In genomic region chr20:50193851-50194830, GRCh38 we compare ENCODE assay signal across 9 cellular contexts. TPM values are rescaled to one million over a fixed set of nuclear protein-coding genes. Genes with fewer than 3 reads are reported as not detected.
DNase-seq lines count a peak whose midpoint lies in the region; ATAC-seq and TF ChIP-seq lines count a peak whose summit lies in the region.
"Had no signal": no experiment of that assay in that cellular context is flagged by ENCODE, and none has a peak within 500 bp of the region (broad histone marks: within the 10 kb centered on the region; RNA-seq: fewer than 3 reads in every experiment).

No MANE protein-coding gene starts in this region.

- no peak for TF ChIP-seq CTCF in DOHH2 (IDR thresholded peaks at IDR 0.05; ENCODE audit: low read depth, low read length, poor library complexity, severe bottlenecking)
- no peak for TF ChIP-seq CTCF in psoas muscle (IDR thresholded peaks at IDR 0.05)

- H3K79me2 ChIP-seq in DOHH2 (ENCODE audit: control insufficient read depth, low read length), result peaks cover 27% of the 10 kb centered on the region

- H3F3A ChIP-seq in DOHH2 (ENCODE audit: control insufficient read depth, insufficient read depth), result no peaks in the 10 kb centered on the region

- H3K9me2 ChIP-seq in DOHH2 (replicated peaks; ENCODE audit: control insufficient read depth, low read length), result no peaks in the 10 kb centered on the region

- ATAC-seq in SK-N-SH treated with all-trans-retinoic acid at 6 μM for 48 hours (no peak), psoas muscle (peak; percentile 11 to 31 (median 20))

- DNase-seq in fibroblast of peridontal ligament (ENCODE audit: extremely low read depth) (peak; percentile 46), psoas muscle (peak; percentile 48 to 76), NCI-H1694 treated with DMSO at 0.1 percent for 48 hours (lab: John Stamatoyannopoulos, UW) (no peak), OCI-M2 (lab: John Stamatoyannopoulos, UW; ENCODE audit: unreplicated experiment) (no peak), SJCRH30 (no peak)
- DNase-seq in stimulated activated naive CD4-positive, alpha-beta T cell (lab: John Stamatoyannopoulos, UW), result no peak
- DNase-seq: stimulated activated CD8-positive, alpha-beta memory T cell treated with anti-CD3 and anti-CD28 coated beads, Interleukin-4, amount 100 ng/mL, for 48 hours had no signal

- peak overlapping the region; percentile 85 for H3K4me2 ChIP-seq in DOHH2 (ENCODE audit: low read length)

- H4K20me1 ChIP-seq in DOHH2 (ENCODE audit: control insufficient read depth, insufficient read depth, low read depth, low read length), result peaks cover 3% of the 10 kb centered on the region; the same call in 1 of the 2 replicates

- H3K9me3 ChIP-seq in DOHH2 (ENCODE audit: control insufficient read depth, insufficient read depth, low read length) (no peaks in the 10 kb centered on the region), psoas muscle (no peaks in the 10 kb centered on the region), SJCRH30 (replicated peaks) (no peaks in the 10 kb centered on the region)

- intact Hi-C loops in psoas muscle (cut with DNase I), result loop anchor here (2.0 to 5.0 kb wide), 3 partner anchors 98 to 205 kb away; no protein-coding TSS in a partner anchor

- H3K4me1 ChIP-seq in DOHH2 (ENCODE audit: control insufficient read depth, low read length) (peaks cover 41% of the 10 kb centered on the region), psoas muscle (no peaks in the 10 kb centered on the region), SJCRH30 (peaks cover 5% of the 10 kb centered on the region; the same call in 1 of the 2 replicates)

- H3K27ac ChIP-seq in DOHH2 (ENCODE audit: low read depth, low read length) (no peak overlapping the region), psoas muscle (peak overlapping the region; percentile 97), SJCRH30 (no peak overlapping the region)

- WGBS in psoas muscle, 3 donors, result 34 to 53% (median 35%) methylated on average over 23 of the region's 23 CpGs

- H3K4me3 ChIP-seq in DOHH2 (ENCODE audit: low read length) (peak overlapping the region; percentile 96; the same call in 1 of the 2 replicates), psoas muscle (peak overlapping the region; percentile 86), SJCRH30 (no peak overlapping the region)

- peaks cover 15% of the 10 kb centered on the region for H3K36me3 ChIP-seq in DOHH2 (ENCODE audit: control insufficient read depth, low read length)
- peaks cover 0 to 10% of the 10 kb centered on the region in 2 donors for H3K36me3 ChIP-seq in psoas muscle (ENCODE audit: insufficient read depth in 1 of 2, low read depth in 1 of 2)
- H3K36me3 ChIP-seq in SJCRH30, result no peaks in the 10 kb centered on the region

- H3K27me3 ChIP-seq in DOHH2 (ENCODE audit: control insufficient read depth, low read length) (no peaks in the 10 kb centered on the region), psoas muscle (ENCODE audit: insufficient read depth in 3 of 3, low read length in 2 of 3) (no peaks in the 10 kb centered on the region), SJCRH30 (no peaks in the 10 kb centered on the region)

TF ChIP-seq in SK-N-SH treated with all-trans-retinoic acid at 6 μM for 48 hours, 23 proteins besides CTCF, POLR2A, EP300 and RAD21:
- TF ChIP-seq ZFP3 (CRISPR knock-in tag; IDR thresholded peaks at IDR 0.05) (0 out of 2 replicates have a peak, but pooled peaks have one; percentile 52), TSHZ2 (CRISPR knock-in tag; IDR thresholded peaks at IDR 0.05) (no peak)

RNA-seq across cellular contexts. Expression of gene CEBPB, which starts 3.5 kb away (rescaled TPM):
- total RNA-seq in psoas muscle, result 100 to 1,000 TPM; 144 to 445 (median 283) TPM
- polyA plus RNA-seq in psoas muscle, result 100 to 1,000 TPM in 1 of 3 donors, 10 to 100 TPM in 2; 38.7 to 125 (median 83.2) TPM
- total RNA-seq in SJCRH30 (2014; rRNA removed; shearing (Covaris generic)), result 6.6 and 9.3 TPM in 2 replicates

RNA-seq across cellular contexts. Expression of gene PEDS1, which starts 40.6 kb away (rescaled TPM):
- 10 to 100 TPM; 17.5 to 59.2 (median 35.0) TPM for total RNA-seq in psoas muscle
- polyA plus RNA-seq in psoas muscle, result 10 to 100 TPM; 23.8 to 55.1 (median 49.2) TPM
- total RNA-seq in SJCRH30 (2014; rRNA removed; shearing (Covaris generic)), result 67.7 TPM in 2 replicates

Comparison
In these comparisons a context has a peak if more than half of its experiments do, and no peak if none do; other contexts are left out.
1. DNase-seq: peak in fibroblast of peridontal ligament (single experiment) and psoas muscle (2 of 2); none in NCI-H1694 treated with DMSO at 0.1 percent for 48 hours (single experiment), OCI-M2 (single experiment), SJCRH30 (0 of 2) and stimulated activated naive CD4-positive, alpha-beta T cell (0 of 6).
2. RNA of gene CEBPB, which starts 3.5 kb away (total RNA-seq): 144 to 445 TPM in psoas muscle; 6.6 to 9.3 TPM in SJCRH30; every median in the first group is over 10 times any median in the second.